In genomic region chr21:43923391-43923790, GRCh38 we compare ENCODE assay signal across 12 cellular contexts. TPM values are rescaled to one million over a fixed set of nuclear protein-coding genes. Genes with fewer than 3 reads are reported as not detected.
DNase-seq lines count a peak whose midpoint lies in the region; FAIRE-seq and TF ChIP-seq lines count a peak whose summit lies in the region.
"Had no signal": no experiment of that assay in that cellular context is flagged by ENCODE, and none has a peak within 500 bp of the region (broad histone marks: within the 10 kb centered on the region; RNA-seq: fewer than 3 reads in every experiment).

No MANE protein-coding gene starts in this region.

- peaks cover 16% of the 10 kb centered on the region for H3K36me3 Mint-ChIP-seq in activated T-helper 1 cell treated with anti-CD3 and anti-CD28 coated beads, Interleukin-12 subunit alpha, Interleukin-12 subunit beta, Interleukin-2, Interleukin-4 antibody, amounts not matched to agents 30 ng/mL and 10 ng/mL and 1 ng/mL, durations not matched to agents 14 hours and 24 hours and 36 hours (ENCODE audit: low read depth)

- no peak overlapping the region for H3K4me3 Mint-ChIP-seq in activated T-helper 1 cell treated with anti-CD3 and anti-CD28 coated beads, Interleukin-12 subunit alpha, Interleukin-12 subunit beta, Interleukin-2, Interleukin-4 antibody, amounts not matched to agents 30 ng/mL and 10 ng/mL and 1 ng/mL, durations not matched to agents 14 hours and 24 hours and 36 hours

- peak overlapping the region; percentile 29 for H3K27ac Mint-ChIP-seq in activated T-helper 1 cell treated with anti-CD3 and anti-CD28 coated beads, Interleukin-12 subunit alpha, Interleukin-12 subunit beta, Interleukin-2, Interleukin-4 antibody, amounts not matched to agents 30 ng/mL and 10 ng/mL and 1 ng/mL, durations not matched to agents 14 hours and 24 hours and 36 hours

- H3K27ac ChIP-seq in left ventricle myocardium inferior (replicated peaks) = peak overlapping the region; percentile 74
- H3K27ac ChIP-seq: 22Rv1, thoracic aorta had no signal

- no peak overlapping the region for H3K4me3 ChIP-seq in left ventricle myocardium inferior
- H3K4me3 ChIP-seq: thoracic aorta had no signal

- TF ChIP-seq POLR2A in GM12891 (IDR thresholded peaks at IDR 0.05; ENCODE audit: low read depth, low read length) = no peak

- no peak for TF ChIP-seq CTCF in left ventricle myocardium inferior (IDR thresholded peaks at IDR 0.05; ENCODE audit: borderline replicate concordance)

- H3K36me3 ChIP-seq in left ventricle myocardium inferior = peaks cover 4% of the 10 kb centered on the region
- H3K36me3 ChIP-seq: thoracic aorta had no signal

- H3K27me3 ChIP-seq in left ventricle myocardium inferior (ENCODE audit: low read depth) = no peaks in the 10 kb centered on the region

- FAIRE-seq in GM12891 (lab: Jason Lieb, UNC) = no peak

- peak; percentile 30 for DNase-seq in DMS 273 (lab: John Stamatoyannopoulos, UW; ENCODE audit: unreplicated experiment)
- DNase-seq in DMS 273 treated with DMSO at 0.1 percent for 48 hours (lab: John Stamatoyannopoulos, UW) = no peak
- no peak for DNase-seq in activated T-helper 1 cell treated with anti-CD3 and anti-CD28 coated beads, Interleukin-12 subunit alpha, Interleukin-12 subunit beta, Interleukin-2, Interleukin-4 antibody, amounts not matched to agents 30 ng/mL and 10 ng/mL and 1 ng/mL, durations not matched to agents 14 hours and 24 hours and 36 hours (ENCODE audit: low spot score)
- no peak for DNase-seq in left ventricle myocardium inferior
- peak; percentile 78 for DNase-seq in renal cortical epithelial cell (ENCODE audit: low read depth)
- no peak for DNase-seq in dedifferentiated amniotic fluid mesenchymal stem cell (ENCODE audit: extremely low spot score)
- DNase-seq in GM12891 (ENCODE audit: insufficient read length, low spot score) = no peak
- no peak for DNase-seq in ureter (ENCODE audit: low spot score)
- DNase-seq: activated CD4-positive, alpha-beta T cell treated with anti-CD3 and anti-CD28 coated beads for 48 hours; NCI-H1930 had no signal

- no peaks in the 10 kb centered on the region for H3K9me3 Mint-ChIP-seq in activated T-helper 1 cell treated with anti-CD3 and anti-CD28 coated beads, Interleukin-12 subunit alpha, Interleukin-12 subunit beta, Interleukin-2, Interleukin-4 antibody, amounts not matched to agents 30 ng/mL and 10 ng/mL and 1 ng/mL, durations not matched to agents 14 hours and 24 hours and 36 hours

- peaks cover 39% of the 10 kb centered on the region for H3K4me1 Mint-ChIP-seq in activated T-helper 1 cell treated with anti-CD3 and anti-CD28 coated beads, Interleukin-12 subunit alpha, Interleukin-12 subunit beta, Interleukin-2, Interleukin-4 antibody, amounts not matched to agents 30 ng/mL and 10 ng/mL and 1 ng/mL, durations not matched to agents 14 hours and 24 hours and 36 hours (ENCODE audit: low read depth)

- peaks cover 98% of the 10 kb centered on the region for H3K4me1 ChIP-seq in left ventricle myocardium inferior

- no peaks in the 10 kb centered on the region for H3K9me3 ChIP-seq in left ventricle myocardium inferior (replicated peaks)
- H3K9me3 ChIP-seq: thoracic aorta had no signal

- no peaks in the 10 kb centered on the region for H3K27me3 Mint-ChIP-seq in activated T-helper 1 cell treated with anti-CD3 and anti-CD28 coated beads, Interleukin-12 subunit alpha, Interleukin-12 subunit beta, Interleukin-2, Interleukin-4 antibody, amounts not matched to agents 30 ng/mL and 10 ng/mL and 1 ng/mL, durations not matched to agents 14 hours and 24 hours and 36 hours (ENCODE audit: insufficient read depth)

- intact Hi-C loops in activated T-helper 1 cell treated with anti-CD3 and anti-CD28 coated beads, Interleukin-12 subunit alpha, Interleukin-12 subunit beta, Interleukin-2, Interleukin-4 antibody, amounts not matched to agents 30 ng/mL and 10 ng/mL and 1 ng/mL, durations not matched to agents 14 hours and 24 hours and 36 hours (cut with micrococcal nuclease) = no loop called here
- intact Hi-C loops in left ventricle myocardium inferior (cut with micrococcal nuclease) = no loop called here

TF ChIP-seq in GM12891, 5 proteins besides CTCF, POLR2A, EP300 and RAD21:
- TF ChIP-seq POLR2AphosphoS5 (IDR thresholded peaks at IDR 0.05; ENCODE audit: low read depth, low read length) = no peak

RNA-seq across cellular contexts. Expression of gene AGPAT3, which starts 58.4 kb away (rescaled TPM):
- total RNA-seq in activated T-helper 1 cell treated with anti-CD3 and anti-CD28 coated beads, Interleukin-12 subunit alpha, Interleukin-12 subunit beta, Interleukin-2, Interleukin-4 antibody, amounts not matched to agents 30 ng/mL and 10 ng/mL and 1 ng/mL, durations not matched to agents 14 hours and 24 hours and 36 hours = 127 and 132 TPM in 2 replicates
- total RNA-seq in left ventricle myocardium inferior (79.6 TPM), renal cortical epithelial cell (68.2 and 179 TPM in 2 replicates), ureter (84.7 TPM)
- 36.9 TPM for polyA plus RNA-seq in GM12891 (2012; ENCODE audit: low read depth, missing spikeins)

Comparison
In these comparisons a context has a peak if more than half of its experiments do, and no peak if none do; other contexts are left out.
1. DNase-seq: peak in DMS 273 (single experiment) and renal cortical epithelial cell (single experiment); none in DMS 273 treated with DMSO at 0.1 percent for 48 hours (single experiment), activated T-helper 1 cell treated with anti-CD3 and anti-CD28 coated beads, Interleukin-12 subunit alpha, Interleukin-12 subunit beta, Interleukin-2, Interleukin-4 antibody, amounts not matched to agents 30 ng/mL and 10 ng/mL and 1 ng/mL, durations not matched to agents 14 hours and 24 hours and 36 hours (single experiment), left ventricle myocardium inferior (single experiment), dedifferentiated amniotic fluid mesenchymal stem cell (single experiment), GM12891 (single experiment) and ureter (single experiment).